ENCODE assay signal across 7 cellular contexts in the genomic region with DNA sequence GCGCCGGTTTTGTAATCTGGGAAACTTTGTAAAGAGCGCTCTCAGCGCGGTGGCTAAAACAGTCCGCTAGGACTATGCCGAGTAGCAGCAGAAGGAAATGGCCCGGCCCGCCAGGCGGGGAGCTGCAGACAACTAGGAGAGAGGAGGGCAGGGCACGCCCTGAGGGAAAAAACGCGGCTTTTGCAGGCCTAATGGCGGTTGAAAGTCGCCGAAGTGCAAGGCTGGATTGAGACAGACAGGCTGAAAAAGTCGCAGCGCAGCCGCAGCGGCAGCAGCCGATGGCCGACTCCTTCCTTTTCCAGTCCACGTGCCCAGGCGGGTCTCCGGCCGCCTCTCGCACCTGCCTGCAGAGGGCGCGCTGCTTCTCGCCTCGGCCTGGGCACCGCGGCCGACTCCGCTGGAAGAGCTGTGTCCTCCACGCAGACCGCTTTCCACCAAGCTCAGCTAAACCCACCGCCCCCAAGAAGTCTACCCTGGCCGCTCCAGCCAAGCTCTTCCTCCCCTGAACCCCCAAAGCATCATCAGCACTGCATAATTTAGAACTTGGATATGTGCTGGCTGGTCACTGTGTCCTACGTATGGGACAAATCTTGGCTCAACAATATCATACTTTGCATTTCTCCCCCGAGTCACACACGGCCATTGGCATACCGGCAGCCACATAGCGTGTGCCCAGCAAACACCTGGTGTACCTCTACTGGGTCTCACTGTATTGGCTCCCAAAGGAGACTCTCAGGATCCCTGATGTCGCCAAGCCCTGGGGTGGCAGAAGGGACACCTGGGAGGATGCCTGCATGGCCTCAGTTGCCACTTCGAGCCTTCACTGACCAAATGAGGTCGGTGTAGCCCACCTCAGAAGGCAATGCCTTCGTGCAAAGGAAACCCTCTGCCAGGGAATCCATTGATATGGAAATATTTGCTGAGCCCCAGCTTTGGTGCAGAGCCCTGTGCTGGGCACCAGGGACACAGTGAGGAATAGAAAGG. TPM values are rescaled to one million over a fixed set of nuclear protein-coding genes. Genes with fewer than 3 reads are reported as not detected.
DNase-seq lines count a peak whose midpoint lies in the region; TF ChIP-seq lines count a peak whose summit lies in the region.

No MANE protein-coding gene starts in this region.

- DNase-seq in HFFc6: peak; percentile 45
- DNase-seq in NCI-H2107 treated with DMSO at 0.1 percent for 48 hours (lab: John Stamatoyannopoulos, UW; ENCODE audit: unreplicated experiment): peak; percentile 57
- peak; percentile 46 to 53 for DNase-seq in activated CD4-positive, alpha-beta T cell treated with anti-CD3 and anti-CD28 coated beads, Interleukin-2, amount 50 U/mL, for 4 hours
- peak; percentile 81 for DNase-seq in mesenchymal stem cell
- DNase-seq in stimulated activated CD8-positive, alpha-beta memory T cell treated with anti-CD3 and anti-CD28 coated beads, Interleukin-15, amount 100 ng/mL, for 4 hours (ENCODE audit: low read depth in 2 of 2): peak; percentile 25 to 43

- H3K27me3 Mint-ChIP-seq in HFFc6 (ENCODE audit: insufficient read depth): peaks cover 4% of the 10 kb centered on the region

- TF ChIP-seq CTCF in GM12875 (IDR thresholded peaks at IDR 0.05; ENCODE audit: borderline replicate concordance, insufficient read depth, low read depth, low read length) (peak; percentile 77), HFFc6 (IDR thresholded peaks at IDR 0.05) (peak; percentile 76)

- peak overlapping the region; percentile 72 for H4K8ac ChIP-seq in mesenchymal stem cell (ENCODE audit: low read length)

- peak overlapping the region; percentile 65 for H3K4me2 ChIP-seq in mesenchymal stem cell (ENCODE audit: low read length, poor library complexity, severe bottlenecking)

- H3K79me1 ChIP-seq in mesenchymal stem cell (replicated peaks; ENCODE audit: low read length, poor library complexity, severe bottlenecking): no peaks in the 10 kb centered on the region

- no peaks in the 10 kb centered on the region for H3K9me3 ChIP-seq in ectodermal cell (ENCODE audit: control insufficient read depth, low read length)
- no peaks in the 10 kb centered on the region for H3K9me3 ChIP-seq in mesenchymal stem cell (ENCODE audit: control insufficient read depth, low read length)

- H3K14ac ChIP-seq in mesenchymal stem cell (ENCODE audit: low read length in 2 of 2): no peak overlapping the region

- WGBS in ectodermal cell, 2 experiments: 19 to 24% methylated on average over 48 of the region's 48 CpGs
- 20% methylated on average over 31 of the region's 48 CpGs for WGBS in mesenchymal stem cell

- no peak overlapping the region for H2AK5ac ChIP-seq in mesenchymal stem cell (ENCODE audit: low read length, severe bottlenecking)

- H3K9me3 Mint-ChIP-seq in HFFc6: no peaks in the 10 kb centered on the region

- no peak overlapping the region for H2BK5ac ChIP-seq in mesenchymal stem cell (ENCODE audit: low read depth, low read length, poor library complexity, severe bottlenecking)

- H2BK15ac ChIP-seq in mesenchymal stem cell (ENCODE audit: low read depth, poor library complexity, severe bottlenecking): no peak overlapping the region

- H3K23ac ChIP-seq in mesenchymal stem cell (ENCODE audit: low read length in 2 of 2): no peak overlapping the region

- H2BK12ac ChIP-seq in mesenchymal stem cell (ENCODE audit: low read length in 2 of 2): no peak overlapping the region

- H3K18ac ChIP-seq in mesenchymal stem cell (ENCODE audit: low read depth in 1 of 2, low read length in 2 of 2): no peak overlapping the region

- H3K27me3 ChIP-seq in ectodermal cell (ENCODE audit: control insufficient read depth, insufficient read depth, low read length, poor library complexity, severe bottlenecking) (peaks cover 15% of the 10 kb centered on the region), mesenchymal stem cell (ENCODE audit: control insufficient read depth in 1 of 2, insufficient read depth in 1 of 2, low read length in 2 of 2) (peaks cover 0 to 4% of the 10 kb centered on the region in 2 experiments)

- H2BK120ac ChIP-seq in mesenchymal stem cell (ENCODE audit: low read depth, low read length): no peak overlapping the region

- H3K4me1 ChIP-seq in ectodermal cell (ENCODE audit: control insufficient read depth, insufficient read depth, low read length) (no peaks in the 10 kb centered on the region), mesenchymal stem cell (ENCODE audit: control insufficient read depth, insufficient read depth, low read depth, low read length) (no peaks in the 10 kb centered on the region)

- H3K4me1 Mint-ChIP-seq in HFFc6 (ENCODE audit: low read depth): peaks cover 6% of the 10 kb centered on the region

- no peaks in the 10 kb centered on the region for H3K36me3 ChIP-seq in ectodermal cell (ENCODE audit: control insufficient read depth, insufficient read depth, low read length)
- H3K36me3 ChIP-seq in mesenchymal stem cell (ENCODE audit: control insufficient read depth in 1 of 2, insufficient read depth in 2 of 2, low read depth in 1 of 2, low read length in 2 of 2): no peaks in the 10 kb centered on the region

- no peaks in the 10 kb centered on the region for H3K36me3 Mint-ChIP-seq in HFFc6 (ENCODE audit: low read depth)

- H3K4ac ChIP-seq in mesenchymal stem cell (ENCODE audit: low read depth in 1 of 2, low read length in 2 of 2): peak overlapping the region in 1 of 2 experiments; percentile 59

- H3K27ac ChIP-seq in ectodermal cell (ENCODE audit: insufficient read depth, low read depth, low read length, poor library complexity, severe bottlenecking): no peak overlapping the region
- no peak overlapping the region for H3K27ac ChIP-seq in mesenchymal stem cell (ENCODE audit: low read length, poor library complexity, severe bottlenecking)

- H2AFZ ChIP-seq in mesenchymal stem cell (ENCODE audit: low read depth, low read length): peak overlapping the region; percentile 56

- H3K27ac Mint-ChIP-seq in HFFc6: peak overlapping the region; percentile 58; the same call in 1 of the 2 replicates

- peak overlapping the region; percentile 69 for H3K9ac ChIP-seq in mesenchymal stem cell (ENCODE audit: low read length)

- no peak overlapping the region for H4K91ac ChIP-seq in mesenchymal stem cell (ENCODE audit: low read length)

- peak overlapping the region; percentile 45 for H3K4me3 ChIP-seq in GM12875 (ENCODE audit: low read depth, low read length)
- H3K4me3 ChIP-seq in ectodermal cell (ENCODE audit: insufficient read depth, low read depth, low read length): peak overlapping the region; percentile 25
- peak overlapping the region; percentile 32 to 73 for H3K4me3 ChIP-seq in mesenchymal stem cell (ENCODE audit: insufficient read depth in 1 of 2, low read depth in 1 of 2, low read length in 2 of 2)

- H3K4me3 Mint-ChIP-seq in HFFc6: peak overlapping the region; percentile 82

RNA-seq across cellular contexts. Expression of a gene that starts 14.5 kb away (rescaled TPM):
- total RNA-seq in HFFc6 (2021; fragmentation: NEBNext Ultra II Directional; extraction: Animal tissue kit (Norgen Biotek cat#: 25700)): 100 to 1,000 TPM; 223 to 296 (median 270) TPM
- 297 TPM for polyA plus RNA-seq in ectodermal cell (2013, experiment 1 of 4)
- polyA plus RNA-seq in ectodermal cell (2013, experiment 2 of 4): 285 TPM
- polyA plus RNA-seq in ectodermal cell (2013, experiment 3 of 4): 281 TPM
- 296 TPM for polyA plus RNA-seq in ectodermal cell (2013, experiment 4 of 4)
- 226 TPM for polyA plus RNA-seq in mesenchymal stem cell (2013, experiment 1 of 2)
- polyA plus RNA-seq in mesenchymal stem cell (2013, experiment 2 of 2): 223 TPM
